ENCODE assay signal across 1 cellular context in the genomic region with DNA sequence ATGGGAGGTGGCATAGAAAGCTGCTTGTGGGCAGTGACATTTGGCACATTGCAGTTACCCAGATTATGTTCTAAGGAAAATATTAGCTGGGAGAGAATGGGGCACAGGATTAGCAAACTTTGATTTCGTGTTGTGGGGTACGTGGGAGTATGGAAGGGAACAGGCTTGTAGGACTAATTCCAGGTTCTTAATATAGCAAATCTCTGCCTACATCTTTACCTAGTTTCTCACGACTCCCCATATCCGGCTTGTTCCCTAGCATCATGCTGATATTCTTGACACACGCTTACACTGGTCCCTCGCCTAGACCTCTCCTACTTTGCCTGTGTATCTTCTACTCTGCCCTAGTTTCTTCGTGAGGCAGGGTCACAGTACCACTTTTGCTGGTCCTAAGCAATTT.
TF ChIP-seq lines count a peak whose summit lies in the region.

No MANE protein-coding gene starts in this region.

TF ChIP-seq in GM23338, 12 proteins besides CTCF, POLR2A, EP300 and RAD21 (continued from another document):
- TF ChIP-seq, protein P1, sequence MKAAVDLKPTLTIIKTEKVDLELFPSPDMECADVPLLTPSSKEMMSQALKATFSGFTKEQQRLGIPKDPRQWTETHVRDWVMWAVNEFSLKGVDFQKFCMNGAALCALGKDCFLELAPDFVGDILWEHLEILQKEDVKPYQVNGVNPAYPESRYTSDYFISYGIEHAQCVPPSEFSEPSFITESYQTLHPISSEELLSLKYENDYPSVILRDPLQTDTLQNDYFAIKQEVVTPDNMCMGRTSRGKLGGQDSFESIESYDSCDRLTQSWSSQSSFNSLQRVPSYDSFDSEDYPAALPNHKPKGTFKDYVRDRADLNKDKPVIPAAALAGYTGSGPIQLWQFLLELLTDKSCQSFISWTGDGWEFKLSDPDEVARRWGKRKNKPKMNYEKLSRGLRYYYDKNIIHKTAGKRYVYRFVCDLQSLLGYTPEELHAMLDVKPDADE (IDR thresholded peaks at IDR 0.05) = no peak
- TF ChIP-seq, protein P2, sequence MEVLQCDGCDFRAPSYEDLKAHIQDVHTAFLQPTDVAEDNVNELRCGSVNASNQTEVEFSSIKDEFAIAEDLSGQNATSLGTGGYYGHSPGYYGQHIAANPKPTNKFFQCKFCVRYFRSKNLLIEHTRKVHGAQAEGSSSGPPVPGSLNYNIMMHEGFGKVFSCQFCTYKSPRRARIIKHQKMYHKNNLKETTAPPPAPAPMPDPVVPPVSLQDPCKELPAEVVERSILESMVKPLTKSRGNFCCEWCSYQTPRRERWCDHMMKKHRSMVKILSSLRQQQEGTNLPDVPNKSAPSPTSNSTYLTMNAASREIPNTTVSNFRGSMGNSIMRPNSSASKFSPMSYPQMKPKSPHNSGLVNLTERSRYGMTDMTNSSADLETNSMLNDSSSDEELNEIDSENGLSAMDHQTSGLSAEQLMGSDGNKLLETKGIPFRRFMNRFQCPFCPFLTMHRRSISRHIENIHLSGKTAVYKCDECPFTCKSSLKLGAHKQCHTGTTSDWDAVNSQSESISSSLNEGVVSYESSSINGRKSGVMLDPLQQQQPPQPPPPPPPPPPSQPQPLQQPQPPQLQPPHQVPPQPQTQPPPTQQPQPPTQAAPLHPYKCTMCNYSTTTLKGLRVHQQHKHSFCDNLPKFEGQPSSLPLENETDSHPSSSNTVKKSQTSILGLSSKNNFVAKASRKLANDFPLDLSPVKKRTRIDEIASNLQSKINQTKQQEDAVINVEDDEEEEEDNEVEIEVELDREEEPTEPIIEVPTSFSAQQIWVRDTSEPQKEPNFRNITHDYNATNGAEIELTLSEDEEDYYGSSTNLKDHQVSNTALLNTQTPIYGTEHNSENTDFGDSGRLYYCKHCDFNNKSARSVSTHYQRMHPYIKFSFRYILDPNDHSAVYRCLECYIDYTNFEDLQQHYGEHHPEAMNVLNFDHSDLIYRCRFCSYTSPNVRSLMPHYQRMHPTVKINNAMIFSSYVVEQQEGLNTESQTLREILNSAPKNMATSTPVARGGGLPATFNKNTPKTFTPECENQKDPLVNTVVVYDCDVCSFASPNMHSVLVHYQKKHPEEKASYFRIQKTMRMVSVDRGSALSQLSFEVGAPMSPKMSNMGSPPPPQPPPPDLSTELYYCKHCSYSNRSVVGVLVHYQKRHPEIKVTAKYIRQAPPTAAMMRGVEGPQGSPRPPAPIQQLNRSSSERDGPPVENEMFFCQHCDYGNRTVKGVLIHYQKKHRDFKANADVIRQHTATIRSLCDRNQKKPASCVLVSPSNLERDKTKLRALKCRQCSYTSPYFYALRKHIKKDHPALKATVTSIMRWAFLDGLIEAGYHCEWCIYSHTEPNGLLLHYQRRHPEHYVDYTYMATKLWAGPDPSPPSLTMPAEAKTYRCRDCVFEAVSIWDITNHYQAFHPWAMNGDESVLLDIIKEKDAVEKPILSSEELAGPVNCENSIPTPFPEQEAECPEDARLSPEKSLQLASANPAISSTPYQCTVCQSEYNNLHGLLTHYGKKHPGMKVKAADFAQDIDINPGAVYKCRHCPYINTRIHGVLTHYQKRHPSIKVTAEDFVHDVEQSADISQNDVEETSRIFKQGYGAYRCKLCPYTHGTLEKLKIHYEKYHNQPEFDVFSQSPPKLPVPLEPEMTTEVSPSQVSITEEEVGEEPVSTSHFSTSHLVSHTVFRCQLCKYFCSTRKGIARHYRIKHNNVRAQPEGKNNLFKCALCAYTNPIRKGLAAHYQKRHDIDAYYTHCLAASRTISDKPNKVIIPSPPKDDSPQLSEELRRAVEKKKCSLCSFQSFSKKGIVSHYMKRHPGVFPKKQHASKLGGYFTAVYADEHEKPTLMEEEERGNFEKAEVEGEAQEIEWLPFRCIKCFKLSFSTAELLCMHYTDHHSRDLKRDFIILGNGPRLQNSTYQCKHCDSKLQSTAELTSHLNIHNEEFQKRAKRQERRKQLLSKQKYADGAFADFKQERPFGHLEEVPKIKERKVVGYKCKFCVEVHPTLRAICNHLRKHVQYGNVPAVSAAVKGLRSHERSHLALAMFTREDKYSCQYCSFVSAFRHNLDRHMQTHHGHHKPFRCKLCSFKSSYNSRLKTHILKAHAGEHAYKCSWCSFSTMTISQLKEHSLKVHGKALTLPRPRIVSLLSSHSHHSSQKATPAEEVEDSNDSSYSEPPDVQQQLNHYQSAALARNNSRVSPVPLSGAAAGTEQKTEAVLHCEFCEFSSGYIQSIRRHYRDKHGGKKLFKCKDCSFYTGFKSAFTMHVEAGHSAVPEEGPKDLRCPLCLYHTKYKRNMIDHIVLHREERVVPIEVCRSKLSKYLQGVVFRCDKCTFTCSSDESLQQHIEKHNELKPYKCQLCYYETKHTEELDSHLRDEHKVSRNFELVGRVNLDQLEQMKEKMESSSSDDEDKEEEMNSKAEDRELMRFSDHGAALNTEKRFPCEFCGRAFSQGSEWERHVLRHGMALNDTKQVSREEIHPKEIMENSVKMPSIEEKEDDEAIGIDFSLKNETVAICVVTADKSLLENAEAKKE (CRISPR knock-in tag; IDR thresholded peaks at IDR 0.05) = no peak
- no peak for TF ChIP-seq JUNB (IDR thresholded peaks at IDR 0.05; ENCODE audit: unreplicated experiment)
- no peak for TF ChIP-seq EZH2 (IDR thresholded peaks at IDR 0.05; ENCODE audit: low read depth, unreplicated experiment)
- TF ChIP-seq, protein P3, sequence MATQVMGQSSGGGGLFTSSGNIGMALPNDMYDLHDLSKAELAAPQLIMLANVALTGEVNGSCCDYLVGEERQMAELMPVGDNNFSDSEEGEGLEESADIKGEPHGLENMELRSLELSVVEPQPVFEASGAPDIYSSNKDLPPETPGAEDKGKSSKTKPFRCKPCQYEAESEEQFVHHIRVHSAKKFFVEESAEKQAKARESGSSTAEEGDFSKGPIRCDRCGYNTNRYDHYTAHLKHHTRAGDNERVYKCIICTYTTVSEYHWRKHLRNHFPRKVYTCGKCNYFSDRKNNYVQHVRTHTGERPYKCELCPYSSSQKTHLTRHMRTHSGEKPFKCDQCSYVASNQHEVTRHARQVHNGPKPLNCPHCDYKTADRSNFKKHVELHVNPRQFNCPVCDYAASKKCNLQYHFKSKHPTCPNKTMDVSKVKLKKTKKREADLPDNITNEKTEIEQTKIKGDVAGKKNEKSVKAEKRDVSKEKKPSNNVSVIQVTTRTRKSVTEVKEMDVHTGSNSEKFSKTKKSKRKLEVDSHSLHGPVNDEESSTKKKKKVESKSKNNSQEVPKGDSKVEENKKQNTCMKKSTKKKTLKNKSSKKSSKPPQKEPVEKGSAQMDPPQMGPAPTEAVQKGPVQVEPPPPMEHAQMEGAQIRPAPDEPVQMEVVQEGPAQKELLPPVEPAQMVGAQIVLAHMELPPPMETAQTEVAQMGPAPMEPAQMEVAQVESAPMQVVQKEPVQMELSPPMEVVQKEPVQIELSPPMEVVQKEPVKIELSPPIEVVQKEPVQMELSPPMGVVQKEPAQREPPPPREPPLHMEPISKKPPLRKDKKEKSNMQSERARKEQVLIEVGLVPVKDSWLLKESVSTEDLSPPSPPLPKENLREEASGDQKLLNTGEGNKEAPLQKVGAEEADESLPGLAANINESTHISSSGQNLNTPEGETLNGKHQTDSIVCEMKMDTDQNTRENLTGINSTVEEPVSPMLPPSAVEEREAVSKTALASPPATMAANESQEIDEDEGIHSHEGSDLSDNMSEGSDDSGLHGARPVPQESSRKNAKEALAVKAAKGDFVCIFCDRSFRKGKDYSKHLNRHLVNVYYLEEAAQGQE (IDR thresholded peaks at IDR 0.05; ENCODE audit: unreplicated experiment) = no peak
- TF ChIP-seq ZNF114 (CRISPR knock-in tag; IDR thresholded peaks at IDR 0.05) = no peak
- no peak for TF ChIP-seq ZNF331 (CRISPR knock-in tag; IDR thresholded peaks at IDR 0.05; ENCODE audit: low read depth)
- TF ChIP-seq STAT1 (IDR thresholded peaks at IDR 0.05; ENCODE audit: unreplicated experiment) = no peak
- no peak for TF ChIP-seq NANOG (IDR thresholded peaks at IDR 0.05; ENCODE audit: borderline replicate concordance)
- no peak for TF ChIP-seq CREB1 (CRISPR knock-in tag; IDR thresholded peaks at IDR 0.05; ENCODE audit: low read depth)
